Comparison of ENCODE assay signal across 1 cellular context in the genomic region with DNA sequence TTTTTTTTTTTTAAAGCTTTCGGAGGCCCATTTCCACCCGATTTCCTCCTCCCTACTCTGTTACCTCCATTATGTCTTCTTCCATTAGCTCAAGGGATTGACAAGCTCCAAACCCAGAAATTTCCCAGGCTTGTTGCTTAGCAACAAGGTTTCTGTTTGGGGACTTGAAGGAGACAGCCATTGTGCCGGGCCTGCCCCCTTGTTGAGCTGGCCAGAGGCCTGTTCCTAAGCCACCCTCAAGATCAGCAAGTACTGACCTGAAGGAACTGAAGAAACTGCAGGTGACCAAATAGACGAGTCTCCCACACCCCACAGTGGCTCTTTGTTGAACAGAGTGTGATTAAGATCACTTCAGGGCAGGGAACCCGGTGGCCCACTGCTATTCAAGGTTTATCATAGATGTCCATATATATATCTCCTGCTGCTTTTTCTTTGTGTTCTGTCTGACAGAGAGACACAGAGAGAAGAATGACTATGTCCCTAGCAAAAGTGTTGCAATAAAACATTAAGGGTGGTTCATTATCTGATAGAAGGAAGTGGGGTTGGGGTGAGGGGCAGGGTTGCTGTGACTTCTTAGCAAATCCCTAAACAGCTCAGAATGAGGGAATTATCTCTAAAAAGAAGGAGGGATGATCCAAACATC.
TF ChIP-seq lines count a peak whose summit lies in the region.

No MANE protein-coding gene starts in this region.

TF ChIP-seq in SK-N-SH, 30 proteins besides CTCF, POLR2A, EP300 and RAD21 (continued from another document):
- TF ChIP-seq, protein P1, sequence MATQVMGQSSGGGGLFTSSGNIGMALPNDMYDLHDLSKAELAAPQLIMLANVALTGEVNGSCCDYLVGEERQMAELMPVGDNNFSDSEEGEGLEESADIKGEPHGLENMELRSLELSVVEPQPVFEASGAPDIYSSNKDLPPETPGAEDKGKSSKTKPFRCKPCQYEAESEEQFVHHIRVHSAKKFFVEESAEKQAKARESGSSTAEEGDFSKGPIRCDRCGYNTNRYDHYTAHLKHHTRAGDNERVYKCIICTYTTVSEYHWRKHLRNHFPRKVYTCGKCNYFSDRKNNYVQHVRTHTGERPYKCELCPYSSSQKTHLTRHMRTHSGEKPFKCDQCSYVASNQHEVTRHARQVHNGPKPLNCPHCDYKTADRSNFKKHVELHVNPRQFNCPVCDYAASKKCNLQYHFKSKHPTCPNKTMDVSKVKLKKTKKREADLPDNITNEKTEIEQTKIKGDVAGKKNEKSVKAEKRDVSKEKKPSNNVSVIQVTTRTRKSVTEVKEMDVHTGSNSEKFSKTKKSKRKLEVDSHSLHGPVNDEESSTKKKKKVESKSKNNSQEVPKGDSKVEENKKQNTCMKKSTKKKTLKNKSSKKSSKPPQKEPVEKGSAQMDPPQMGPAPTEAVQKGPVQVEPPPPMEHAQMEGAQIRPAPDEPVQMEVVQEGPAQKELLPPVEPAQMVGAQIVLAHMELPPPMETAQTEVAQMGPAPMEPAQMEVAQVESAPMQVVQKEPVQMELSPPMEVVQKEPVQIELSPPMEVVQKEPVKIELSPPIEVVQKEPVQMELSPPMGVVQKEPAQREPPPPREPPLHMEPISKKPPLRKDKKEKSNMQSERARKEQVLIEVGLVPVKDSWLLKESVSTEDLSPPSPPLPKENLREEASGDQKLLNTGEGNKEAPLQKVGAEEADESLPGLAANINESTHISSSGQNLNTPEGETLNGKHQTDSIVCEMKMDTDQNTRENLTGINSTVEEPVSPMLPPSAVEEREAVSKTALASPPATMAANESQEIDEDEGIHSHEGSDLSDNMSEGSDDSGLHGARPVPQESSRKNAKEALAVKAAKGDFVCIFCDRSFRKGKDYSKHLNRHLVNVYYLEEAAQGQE (IDR thresholded peaks at IDR 0.05; ENCODE audit: low read depth, low read length): no peak
- TF ChIP-seq FOXM1 (IDR thresholded peaks at IDR 0.05; ENCODE audit: low read depth) (no peak), TAF1 (IDR thresholded peaks at IDR 0.05; ENCODE audit: borderline replicate concordance, low read depth, low read length) (no peak)
